Comparison of ENCODE assay signal across 23 cellular contexts in genomic region chr4:99149620-99150019, GRCh38. TPM values are rescaled to one million over a fixed set of nuclear protein-coding genes. Genes with fewer than 3 reads are reported as not detected.
A peak's percentile ranks its signal among the peaks of the same experiment; 100 is the strongest.
DNase-seq lines count a peak whose midpoint lies in the region; ATAC-seq and TF ChIP-seq lines count a peak whose summit lies in the region.
"Had no signal": no experiment of that assay in that cellular context is flagged by ENCODE, and none has a peak within 500 bp of the region (broad histone marks: within the 10 kb centered on the region; RNA-seq: fewer than 3 reads in every experiment).

No MANE protein-coding gene starts in this region.

- no peak overlapping the region; the same call in 1 of the 2 replicates for H4K5ac ChIP-seq in IMR-90 (ENCODE audit: low read depth, low read length)

- H3K23ac ChIP-seq in IMR-90 (ENCODE audit: low read depth, low read length), result no peak overlapping the region

- no CpG with 5 or more reads among the region's 1 CpG for WGBS in IMR-90 (ENCODE audit: extremely low coverage in 2 of 2, insufficient read length in 1 of 2), 2 experiments
- 29% methylated on average over 1 of the region's 1 CpG for WGBS in right lobe of liver (ENCODE audit: insufficient coverage, low coverage, low lambda C conversion rate, missing lambda C conversion rate)

- no peak overlapping the region for H3K56ac ChIP-seq in IMR-90 (ENCODE audit: extremely low read depth, insufficient read depth, low read length)

- peaks cover 10% of the 10 kb centered on the region for H3K4me1 Mint-ChIP-seq in CD8-positive, alpha-beta T cell (ENCODE audit: low read depth)
- H3K4me1 Mint-ChIP-seq in osteocyte (ENCODE audit: unreplicated experiment), result no peaks in the 10 kb centered on the region

- no peaks in the 10 kb centered on the region for H3K9me1 ChIP-seq in IMR-90 (ENCODE audit: insufficient read depth, low read length)

- no peaks in the 10 kb centered on the region for H3K9me3 Mint-ChIP-seq in CD8-positive, alpha-beta T cell
- peaks cover 15% of the 10 kb centered on the region for H3K9me3 Mint-ChIP-seq in osteocyte (ENCODE audit: unreplicated experiment)
- H3K9me3 Mint-ChIP-seq: CD4-positive, alpha-beta T cell had no signal

- H4K91ac ChIP-seq in IMR-90 (ENCODE audit: insufficient read depth, low read depth, low read length), result no peak overlapping the region

- H2BK15ac ChIP-seq in IMR-90 (ENCODE audit: low read depth, low read length), result no peak overlapping the region

- no peak overlapping the region for H4K8ac ChIP-seq in IMR-90 (ENCODE audit: low read depth in 2 of 2, low read length in 2 of 2)

- no peak overlapping the region for H2BK20ac ChIP-seq in IMR-90 (ENCODE audit: low read depth, low read length)

- H2BK120ac ChIP-seq in IMR-90 (ENCODE audit: low read depth, low read length), result no peak overlapping the region

- H3K9ac ChIP-seq in IMR-90 (ENCODE audit: low read depth, low read length) (no peak overlapping the region), endocrine pancreas (ENCODE audit: control insufficient read depth, insufficient read depth, low read length) (peak overlapping the region; percentile 13)
- H3K9ac ChIP-seq: BLaER1 treated with 17β-estradiol and CSF1 and Interleukin-3, amounts not matched to agents 10 nM and 100 nM; KMS-11 had no signal

- no peaks in the 10 kb centered on the region for H3K79me1 ChIP-seq in IMR-90 (ENCODE audit: low read depth in 1 of 2, low read length in 2 of 2)

- no peak for DNase-seq in CD8-positive, alpha-beta T cell
- DNase-seq in IMR-90, result no peak
- no peak for DNase-seq in right lobe of liver
- no peak for DNase-seq in iPS-NIHi7 (ENCODE audit: extremely low spot score)
- no peak for DNase-seq in osteocyte (ENCODE audit: extremely low spot score, unreplicated experiment)
- no peak for DNase-seq in BE2C
- DNase-seq: CD4-positive, alpha-beta T cell; COR-L47; DMS79 treated with DMSO at 0.1 percent for 48 hours; MM.1S; NCI-H2029; NCI-H446; NCI-H526; NCI-H82; SHP77 had no signal

- H3K36me3 Mint-ChIP-seq in CD8-positive, alpha-beta T cell, result no peaks in the 10 kb centered on the region
- H3K36me3 Mint-ChIP-seq in osteocyte (ENCODE audit: unreplicated experiment), result peaks cover 4% of the 10 kb centered on the region
- H3K36me3 Mint-ChIP-seq: IgD-negative memory B cell had no signal

- no peak overlapping the region for H3K4me3 ChIP-seq in CD8-positive, alpha-beta T cell (ENCODE audit: low read depth, low read length)
- H3K4me3 ChIP-seq in IMR-90 (ENCODE audit: insufficient read depth, low read depth, low read length) (no peak overlapping the region), endocrine pancreas (ENCODE audit: control insufficient read depth, insufficient read depth, low read length) (no peak overlapping the region), right lobe of liver (no peak overlapping the region), BE2C (ENCODE audit: low read depth, low read length) (no peak overlapping the region)
- H3K4me3 ChIP-seq: BLaER1 treated with 17β-estradiol and CSF1 and Interleukin-3, amounts not matched to agents 10 nM and 100 nM had no signal

- no peaks in the 10 kb centered on the region for H3K4me1 ChIP-seq in CD8-positive, alpha-beta T cell (ENCODE audit: insufficient read depth, low read length)
- H3K4me1 ChIP-seq in IMR-90 (ENCODE audit: control insufficient read depth, insufficient read depth, low read length) (no peaks in the 10 kb centered on the region), endocrine pancreas (ENCODE audit: control insufficient read depth, insufficient read depth, low read length) (no peaks in the 10 kb centered on the region), right lobe of liver (peaks cover 0 to 64% (median 12%) of the 10 kb centered on the region in 4 donors), BE2C (no peaks in the 10 kb centered on the region)
- H3K4me1 ChIP-seq: BLaER1 treated with 17β-estradiol and CSF1 and Interleukin-3, amounts not matched to agents 10 nM and 100 nM had no signal

- CTCF ChIA-PET in CD8-positive, alpha-beta T cell (lab: Charles Lee), result no interaction called here
- CTCF ChIA-PET in IMR-90 (lab: Yijun Ruan, JAX), result no interaction called here

- no peaks in the 10 kb centered on the region for H3K36me3 ChIP-seq in CD8-positive, alpha-beta T cell (ENCODE audit: insufficient read depth, low read length)
- no peaks in the 10 kb centered on the region for H3K36me3 ChIP-seq in IMR-90 (ENCODE audit: control insufficient read depth, insufficient read depth, low read length)
- H3K36me3 ChIP-seq in endocrine pancreas (ENCODE audit: control insufficient read depth, insufficient read depth, low read length), result no peaks in the 10 kb centered on the region
- H3K36me3 ChIP-seq in right lobe of liver, result no peaks in the 10 kb centered on the region
- H3K36me3 ChIP-seq in BE2C, result no peaks in the 10 kb centered on the region
- H3K36me3 ChIP-seq: BLaER1 treated with 17β-estradiol and CSF1 and Interleukin-3, amounts not matched to agents 10 nM and 100 nM had no signal

- TF ChIP-seq CTCF in CD8-positive, alpha-beta T cell (IDR thresholded peaks at IDR 0.05), result no peak
- TF ChIP-seq CTCF in IMR-90 (conservative IDR thresholded peaks at IDR 0.05; ENCODE audit: low read depth, low read length) (no peak), right lobe of liver (IDR thresholded peaks at IDR 0.05) (no peak), osteocyte (IDR thresholded peaks at IDR 0.05) (no peak), BE2C (IDR thresholded peaks at IDR 0.05; ENCODE audit: low read depth, low read length) (no peak)

- no peak for TF ChIP-seq RAD21 in IMR-90 (IDR thresholded peaks at IDR 0.05; ENCODE audit: low read length)

- H4K20me1 ChIP-seq in IMR-90 (ENCODE audit: insufficient read depth, low read length), result no peaks in the 10 kb centered on the region
- H4K20me1 ChIP-seq: BLaER1 treated with 17β-estradiol and CSF1 and Interleukin-3, amounts not matched to agents 10 nM and 100 nM had no signal

- H3K9me3 ChIP-seq in CD8-positive, alpha-beta T cell (ENCODE audit: low read length), result no peaks in the 10 kb centered on the region
- no peaks in the 10 kb centered on the region for H3K9me3 ChIP-seq in IMR-90 (ENCODE audit: control insufficient read depth, insufficient read depth, low read length)
- no peaks in the 10 kb centered on the region for H3K9me3 ChIP-seq in endocrine pancreas (ENCODE audit: control insufficient read depth, low read length)
- no peaks in the 10 kb centered on the region for H3K9me3 ChIP-seq in right lobe of liver
- H3K9me3 ChIP-seq in BE2C, result no peaks in the 10 kb centered on the region

- H2BK5ac ChIP-seq in IMR-90 (ENCODE audit: low read depth, low read length, poor library complexity, severe bottlenecking), result no peak overlapping the region

- POLR2A ChIA-PET in CD8-positive, alpha-beta T cell (lab: Charles Lee), result no interaction called here
- POLR2A ChIA-PET in IMR-90 (lab: Charles Lee; ENCODE audit: unreplicated experiment), result no interaction called here

- no peak overlapping the region for H2AK9ac ChIP-seq in IMR-90 (replicated peaks; ENCODE audit: low read depth, low read length, poor library complexity)

- H3K27me3 Mint-ChIP-seq in CD8-positive, alpha-beta T cell (ENCODE audit: low read depth), result no peaks in the 10 kb centered on the region
- no peaks in the 10 kb centered on the region for H3K27me3 Mint-ChIP-seq in osteocyte (ENCODE audit: unreplicated experiment)
- H3K27me3 Mint-ChIP-seq: CD4-positive, alpha-beta T cell; IgD-negative memory B cell had no signal

- H3K4ac ChIP-seq in IMR-90 (ENCODE audit: low read depth, low read length), result no peak overlapping the region

- H3K27ac ChIP-seq in CD8-positive, alpha-beta T cell (ENCODE audit: low read depth, low read length), result no peak overlapping the region
- H3K27ac ChIP-seq in IMR-90 (ENCODE audit: insufficient read depth, low read length), result no peak overlapping the region
- H3K27ac ChIP-seq in right lobe of liver, result peak overlapping the region in 2 of 3 donors; percentile 18 to 47
- H3K27ac ChIP-seq: BLaER1 treated with 17β-estradiol and CSF1 and Interleukin-3, amounts not matched to agents 10 nM and 100 nM; KMS-11; RWPE1 had no signal

- no TSS peak for BruUV-seq in IMR-90 (replicated peaks; lab: Mats Ljungman, UMichigan)

- no peak overlapping the region for H2AFZ ChIP-seq in IMR-90 (replicated peaks; ENCODE audit: low read length, poor library complexity)

- H3K4me3 Mint-ChIP-seq in CD8-positive, alpha-beta T cell, result peak overlapping the region; percentile 17
- no peak overlapping the region for H3K4me3 Mint-ChIP-seq in osteocyte (ENCODE audit: unreplicated experiment)
- H3K4me3 Mint-ChIP-seq: CD4-positive, alpha-beta T cell; IgD-negative memory B cell had no signal

- TF ChIP-seq POLR2A in IMR-90 (IDR thresholded peaks at IDR 0.05; ENCODE audit: low read depth, low read length) (no peak), right lobe of liver (IDR thresholded peaks at IDR 0.05) (no peak)

- dilution Hi-C loops in IMR-90 (cut with HindIII; ENCODE audit: low sequenced_read_pairs, unreplicated experiment), result no loop called here

- peak overlapping the region; percentile 28; the same call in 1 of the 2 replicates for H3K4me2 ChIP-seq in IMR-90 (ENCODE audit: low read depth, low read length)
- H3K4me2 ChIP-seq: BLaER1 treated with 17β-estradiol and CSF1 and Interleukin-3, amounts not matched to agents 10 nM and 100 nM; KMS-11 had no signal

- no peaks in the 10 kb centered on the region for H3K27me3 ChIP-seq in CD8-positive, alpha-beta T cell (ENCODE audit: insufficient read depth, low read length)
- H3K27me3 ChIP-seq in IMR-90 (ENCODE audit: control insufficient read depth, insufficient read depth, low read length) (no peaks in the 10 kb centered on the region), endocrine pancreas (ENCODE audit: control insufficient read depth, insufficient read depth, low read length) (no peaks in the 10 kb centered on the region), right lobe of liver (no peaks in the 10 kb centered on the region), BE2C (no peaks in the 10 kb centered on the region)
- H3K27me3 ChIP-seq: BLaER1 treated with 17β-estradiol and CSF1 and Interleukin-3, amounts not matched to agents 10 nM and 100 nM had no signal

- H3K27ac Mint-ChIP-seq in CD8-positive, alpha-beta T cell, result no peak overlapping the region
- no peak overlapping the region for H3K27ac Mint-ChIP-seq in osteocyte (ENCODE audit: unreplicated experiment)
- H3K27ac Mint-ChIP-seq: CD4-positive, alpha-beta T cell; IgD-negative memory B cell had no signal

- H3K14ac ChIP-seq in IMR-90 (replicated peaks; ENCODE audit: low read depth, low read length), result no peak overlapping the region

- ATAC-seq in CD8-positive, alpha-beta T cell, result no peak
- ATAC-seq in IMR-90 (ENCODE audit: low read depth), result no peak
- peak; percentile 66 to 84 (median 76) for ATAC-seq in right lobe of liver
- ATAC-seq: Panc1 had no signal

- in situ Hi-C loops in IMR-90 (cut with MboI; ENCODE audit: low sequenced_read_pairs), result no loop called here

- no peak overlapping the region for H2AK5ac ChIP-seq in IMR-90 (ENCODE audit: low read depth, low read length)

- intact Hi-C loops in CD8-positive, alpha-beta T cell (cut with DNase I, micrococcal nuclease), result no loop called here
- intact Hi-C loops in IMR-90 (cut with micrococcal nuclease) (no loop called here), right lobe of liver (cut with DNase I) (no loop called here)

- no peak overlapping the region for H3K18ac ChIP-seq in IMR-90 (ENCODE audit: low read depth, low read length)

RNA-seq across cellular contexts. Expression of gene ADH4, which starts 5.5 kb away (rescaled TPM):
- not detected for total RNA-seq in CD8-positive, alpha-beta T cell
- total RNA-seq in IMR-90 (2012; rRNA removed), result not detected in 2 replicates
- not detected in 2 replicates for polyA plus RNA-seq in IMR-90 (2012; rRNA removed)
- not detected in 2 replicates for polyA plus RNA-seq in IMR-90 (2012; cell fraction: cytosol; rRNA removed)
- not detected in 2 replicates for polyA plus RNA-seq in IMR-90 (2012; cell fraction: nucleus; rRNA removed; ENCODE audit: low replicate concordance)
- 100 to 1,000 TPM; 133 to 957 (median 467) TPM for total RNA-seq in right lobe of liver
- not detected in 2 replicates for total RNA-seq in osteocyte
- polyA plus RNA-seq in BE2C (2012; ENCODE audit: insufficient read depth, insufficient read length, low read depth), result not detected
- total RNA-seq: A172; CD4-positive, alpha-beta T cell; SK-MEL-5 had no signal
- polyA plus RNA-seq: IgD-negative memory B cell had no signal

Comparison
In these comparisons a context has a peak if more than half of its experiments do, and no peak if none do; other contexts are left out.
1. ATAC-seq: peak in right lobe of liver (4 of 4); none in CD8-positive, alpha-beta T cell (single experiment) and IMR-90 (single experiment).
2. H3K27ac ChIP-seq: peak in right lobe of liver (2 of 3); none in CD8-positive, alpha-beta T cell (single experiment) and IMR-90 (single experiment).
3. RNA of gene ADH4, which starts 5.5 kb away (total RNA-seq): 133 to 957 TPM in right lobe of liver; not detected in CD8-positive, alpha-beta T cell, not detected in IMR-90 and not detected in osteocyte; every median in the first group is over 100 times any median in the second.